In genomic region chr2:200321780-200322534, GRCh38 we compare ENCODE assay signal across 18 cellular contexts. TPM values are rescaled to one million over a fixed set of nuclear protein-coding genes. Genes with fewer than 3 reads are reported as not detected.
DNase-seq lines count a peak whose midpoint lies in the region; ATAC-seq, FAIRE-seq and TF ChIP-seq lines count a peak whose summit lies in the region.
"Had no signal": no experiment of that assay in that cellular context is flagged by ENCODE, and none has a peak within 500 bp of the region (broad histone marks: within the 10 kb centered on the region; RNA-seq: fewer than 3 reads in every experiment).

No MANE protein-coding gene starts in this region.

- intact Hi-C loops in GM12878 (cut with micrococcal nuclease; ENCODE audit: unreplicated experiment) (no loop called here), left colon (cut with DNase I, micrococcal nuclease) (no loop called here)

- in situ Hi-C loops in GM12878 (cut with MboI) = no loop called here

- H3K27me3 Mint-ChIP-seq in progenitor cell of endocrine pancreas = no peaks in the 10 kb centered on the region
- H3K27me3 Mint-ChIP-seq: activated naive CD8-positive, alpha-beta T cell had no signal

- H3K27me3 ChIP-seq in GM12878 (replicated peaks in 1 of 2; ENCODE audit: control insufficient read depth in 2 of 2, insufficient read depth in 2 of 2, low read length in 1 of 2) = no peaks in the 10 kb centered on the region
- H3K27me3 ChIP-seq: brain microvascular endothelial cell had no signal

- ATAC-seq in GM18861 (IDR thresholded peaks at IDR 0.05; ENCODE audit: unreplicated experiment) (peak; percentile 56), HG03342 (IDR thresholded peaks at IDR 0.05; ENCODE audit: unreplicated experiment) (peak; percentile 68), GM12878 (peak; percentile 78), left colon (no peak)
- ATAC-seq: natural killer cell treated with Interleukin-12 subunit alpha and Interleukin-12 subunit beta and Interleukin-15 and Interleukin-18, amount 100 ng/mL, for 72 hours had no signal

- H3K36me3 ChIP-seq in GM12878 (ENCODE audit: control insufficient read depth in 2 of 2, insufficient read depth in 2 of 2, low read length in 1 of 2) = no peaks in the 10 kb centered on the region
- H3K36me3 ChIP-seq: brain microvascular endothelial cell, thoracic aorta had no signal

- H3K4me1 ChIP-seq in GM12878 (ENCODE audit: control insufficient read depth, insufficient read depth, low read length) = no peaks in the 10 kb centered on the region; the same call in 1 of the 2 replicates

- H3K4me2 ChIP-seq in GM12878 (ENCODE audit: control insufficient read depth, insufficient read depth) = no peak overlapping the region
- H3K4me2 ChIP-seq: PC-9 had no signal

- H3K79me2 ChIP-seq in GM12878 (ENCODE audit: control insufficient read depth, insufficient read depth, low read length) = peaks cover 4% of the 10 kb centered on the region

- no peak for TF ChIP-seq POLR2A in GM12878 (IDR thresholded peaks at IDR 0.05; ENCODE audit: low read depth, low read length)

- peaks cover 55% of the 10 kb centered on the region for H3K4me1 Mint-ChIP-seq in progenitor cell of endocrine pancreas (ENCODE audit: low read depth)

- H3K4me3 Mint-ChIP-seq in progenitor cell of endocrine pancreas (ENCODE audit: low read depth) = no peak overlapping the region
- H3K4me3 Mint-ChIP-seq: activated naive CD8-positive, alpha-beta T cell; natural killer cell treated with Interleukin-12 subunit alpha and Interleukin-12 subunit beta and Interleukin-15 and Interleukin-18, amount 100 ng/mL, for 72 hours had no signal

- H3K4me3 ChIP-seq in GM12878 = no peak overlapping the region
- H3K4me3 ChIP-seq: PC-9, thoracic aorta had no signal

- SMC1A ChIA-PET in GM12878 (lab: Charles Lee; ENCODE audit: uncharacterized antibody, unreplicated experiment) = interaction anchor here (0.5 to 2.9 kb wide), 6 partner anchors 9 to 54 kb away, joined by 3 to 16 read pairs (median 4); no protein-coding TSS in a partner anchor

- CTCF ChIA-PET in GM12878 (lab: Yijun Ruan, JAX) = interaction anchor here (1.0 to 1.3 kb wide), 5 partner anchors 9 to 161 kb away, joined by 3 to 4 read pairs (median 3); no protein-coding TSS in a partner anchor

- FAIRE-seq in GM12878 (lab: Jason Lieb, UNC) = no peak

- H3K36me3 Mint-ChIP-seq in progenitor cell of endocrine pancreas (ENCODE audit: insufficient read depth) = peaks cover 2% of the 10 kb centered on the region
- H3K36me3 Mint-ChIP-seq: activated naive CD8-positive, alpha-beta T cell; natural killer cell treated with Interleukin-12 subunit alpha and Interleukin-12 subunit beta and Interleukin-15 and Interleukin-18, amount 100 ng/mL, for 72 hours had no signal

- H3K27ac ChIP-seq in GM12878 (ENCODE audit: control insufficient read depth, insufficient read depth) = no peak overlapping the region
- H3K27ac ChIP-seq: brain microvascular endothelial cell, thoracic aorta had no signal

- H3K27ac Mint-ChIP-seq in progenitor cell of endocrine pancreas = peak overlapping the region; percentile 81
- H3K27ac Mint-ChIP-seq: activated naive CD8-positive, alpha-beta T cell; natural killer cell treated with Interleukin-12 subunit alpha and Interleukin-12 subunit beta and Interleukin-15 and Interleukin-18, amount 100 ng/mL, for 72 hours had no signal

- no peaks in the 10 kb centered on the region for H3K9me3 ChIP-seq in GM12878 (replicated peaks; ENCODE audit: control insufficient read depth, insufficient read depth, low read length)
- H3K9me3 ChIP-seq: thoracic aorta had no signal

- no peak for DNase-seq in GM12878 (ENCODE audit: low read depth, low spot score)
- no peak for DNase-seq in progenitor cell of endocrine pancreas (ENCODE audit: low spot score, unreplicated experiment)
- DNase-seq in left colon = no peak
- DNase-seq in iPS-NIHi7 (ENCODE audit: extremely low spot score) = no peak
- no peak for DNase-seq in central memory CD4-positive, alpha-beta T cell
- DNase-seq: activated T-cell treated with anti-CD3 and anti-CD28 coated beads, Interleukin-2, amount 50 U/mL, for 48 hours; brain microvascular endothelial cell; DND-41; hippocampal formation; kidney; NCI-H1417 treated with DMSO at 0.1 percent for 48 hours; stimulated activated CD4-positive, alpha-beta T cell treated with anti-CD3 and anti-CD28 coated beads, Interleukin-12 subunit alpha, Interleukin-12 subunit beta, amount 100 ng/mL, for 4 hours had no signal

- POLR2A ChIA-PET in GM12878 (lab: Charles Lee) = interaction anchor here (1.5 kb wide), 1 partner anchor 10 kb away, joined by 3 read pairs; no protein-coding TSS in a partner anchor

- BruUV-seq in GM12878 (replicated peaks; lab: Mats Ljungman, UMichigan) = no TSS peak

- RAD21 ChIA-PET in GM12878 (lab: Charles Lee; ENCODE audit: unreplicated experiment) = interaction anchor here (1.4 kb wide), 1 partner anchor 31 kb away, joined by 3 read pairs; no protein-coding TSS in a partner anchor

- H3K9me3 Mint-ChIP-seq in progenitor cell of endocrine pancreas (ENCODE audit: low read depth) = no peaks in the 10 kb centered on the region
- H3K9me3 Mint-ChIP-seq: natural killer cell treated with Interleukin-12 subunit alpha and Interleukin-12 subunit beta and Interleukin-15 and Interleukin-18, amount 100 ng/mL, for 72 hours had no signal

- H2AFZ ChIP-seq in GM12878 (ENCODE audit: control insufficient read depth, low read depth, low read length) = no peak overlapping the region
- H2AFZ ChIP-seq: PC-9 had no signal

- no peak overlapping the region for H3K9ac ChIP-seq in GM12878 (ENCODE audit: control insufficient read depth, insufficient read depth, low read length)

- TF ChIP-seq EP300 in GM12878 (IDR thresholded peaks at IDR 0.05; ENCODE audit: borderline replicate concordance in 1 of 2, control insufficient read depth in 1 of 2, low read depth in 2 of 2, low read length in 2 of 2) = no peak

- no peaks in the 10 kb centered on the region for H4K20me1 ChIP-seq in GM12878 (ENCODE audit: control insufficient read depth, insufficient read depth)

- 49% methylated on average over 6 of the region's 6 CpGs for WGBS in GM12878 (ENCODE audit: insufficient coverage, insufficient replicate concordance, low lambda C conversion rate, missing lambda C conversion rate)

- no peak for TF ChIP-seq RAD21 in GM12878 (IDR thresholded peaks at IDR 0.05; ENCODE audit: insufficient read depth, low read depth, low read length)

- TF ChIP-seq CTCF in GM12878 (IDR thresholded peaks at IDR 0.05 in 2 of 3, conservative IDR thresholded peaks at IDR 0.05 in 1 of 3; ENCODE audit: control insufficient read depth in 2 of 3, extremely low read depth in 1 of 3, insufficient read depth in 1 of 3, low read depth in 3 of 3, low read length in 3 of 3) (no peak), progenitor cell of endocrine pancreas (IDR thresholded peaks at IDR 0.05; ENCODE audit: unreplicated experiment) (no peak)

TF ChIP-seq in GM12878, 131 proteins besides CTCF, POLR2A, EP300 and RAD21:
- TF ChIP-seq SPI1 (IDR thresholded peaks at IDR 0.05; ENCODE audit: borderline replicate concordance, insufficient read depth, low read depth, low read length) (peak; percentile 53; the same call in 1 of the 2 replicates), HSF1 (IDR thresholded peaks at IDR 0.05; ENCODE audit: low read depth, low read length) (no peak), ESRRA (IDR thresholded peaks at IDR 0.05; ENCODE audit: low read length) (peak; percentile 78; the same call in 1 of the 2 replicates), KDM1A (IDR thresholded peaks at IDR 0.05; ENCODE audit: borderline replicate concordance) (no peak)
TF ChIP-seq in GM12878: peak in this region for 2.

RNA-seq across cellular contexts. Expression of gene SPATS2L, which starts 15.5 kb away (rescaled TPM):
- 19.1 and 27.4 TPM in 2 replicates for total RNA-seq in GM12878 (2013; cell fraction: nucleolus; rRNA removed)
- total RNA-seq in GM12878 (2014; rRNA removed) (18.9 and 19.7 TPM in 2 replicates), GM12878 (2014; rRNA removed; fragmentation: Illumina TruSeq; extraction: Trizol) (18.0 and 21.3 TPM in 2 replicates), GM12878 (2021) (24.7 and 27.2 TPM in 2 replicates), progenitor cell of endocrine pancreas (110 and 121 TPM in 2 replicates), left colon (100 to 1,000 TPM; 157 to 240 TPM)
- polyA plus RNA-seq in GM12878 (2011; ENCODE audit: low read depth) = 6.9 TPM
- polyA plus RNA-seq in GM12878 (2011; rRNA removed) (16.3 and 21.4 TPM in 2 replicates), GM12878 (2014; fragmentation: Illumina TruSeq; extraction: Trizol) (27.0 and 30.0 TPM in 2 replicates), GM12878 (2014; fragmentation: Nextera tagmentation; extraction: Ambion mirVana) (1 to 10 TPM; 5.2 to 8.0 TPM), GM12878 (2014; rRNA removed) (26.3 and 27.6 TPM in 2 replicates), GM12878 (2016; fragmentation: Nextera tagmentation; extraction: Ambion mirVana) (10 to 100 TPM; 16.3 to 22.0 TPM)
- 15.1 and 21.3 TPM in 2 replicates for polyA plus RNA-seq in GM12878 (2011; cell fraction: cytosol; rRNA removed)
- 8.3 and 8.6 TPM in 2 replicates for polyA plus RNA-seq in GM12878 (2011; cell fraction: nucleus; rRNA removed)
- polyA plus RNA-seq in GM12878 (2012) = 11.0 and 13.0 TPM in 2 replicates
- polyA minus RNA-seq in GM12878 (2011; rRNA and poly(A)+ RNA removed) = 9.7 and 13.7 TPM in 2 replicates
- polyA minus RNA-seq in GM12878 (2011; cell fraction: cytosol; rRNA and poly(A)+ RNA removed) = 9.4 and 10.2 TPM in 2 replicates
- 7.1 and 13.3 TPM in 2 replicates for polyA minus RNA-seq in GM12878 (2011; cell fraction: nucleus; rRNA and poly(A)+ RNA removed)
